Comparison of ENCODE assay signal across 1 cellular context in the genomic region with DNA sequence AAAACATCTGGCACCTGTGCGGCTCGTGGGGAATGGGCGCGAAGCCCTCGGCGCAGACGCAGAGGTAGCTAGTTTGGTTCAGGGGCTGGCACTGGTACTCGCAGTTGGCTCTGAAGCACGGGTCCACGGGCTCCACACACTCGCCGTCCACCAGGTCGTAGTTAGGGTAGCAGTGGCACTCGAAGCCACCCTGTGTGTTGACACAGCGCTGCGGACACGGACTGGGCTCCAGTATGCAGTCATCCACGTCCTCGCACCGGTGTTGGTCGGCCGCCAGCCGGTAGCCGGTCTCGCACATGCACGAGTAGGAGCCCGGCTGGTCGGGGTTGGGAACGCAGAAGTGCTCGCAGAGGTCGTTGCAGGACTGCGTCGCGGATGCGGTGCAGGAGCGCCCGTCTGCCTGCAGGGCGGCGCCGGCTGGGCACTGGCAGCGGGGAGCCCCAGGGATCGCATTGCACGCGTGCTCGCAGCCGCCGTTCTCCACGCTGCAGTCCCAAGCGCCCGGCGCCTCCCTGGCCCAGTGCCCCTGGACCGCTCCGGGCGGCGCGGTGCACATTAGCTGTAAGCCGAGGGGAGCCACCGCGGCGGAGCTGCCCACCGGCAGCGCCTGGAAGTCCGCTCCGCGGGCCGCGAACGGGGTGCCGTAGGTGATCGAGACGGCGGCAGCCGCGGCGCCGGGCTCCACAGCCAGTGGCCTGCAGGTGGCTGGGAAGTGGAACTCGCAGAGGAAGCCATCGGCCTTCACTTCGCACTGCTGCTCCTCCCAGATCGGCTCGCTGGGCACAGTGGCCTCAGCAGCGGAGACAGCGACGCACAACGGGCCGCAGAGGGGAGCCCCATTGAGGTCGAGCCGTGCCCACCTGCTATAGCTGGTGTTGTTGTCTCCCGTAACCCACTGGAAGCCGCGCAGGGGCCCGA.
TF ChIP-seq lines count a peak whose summit lies in the region.

No MANE protein-coding gene starts in this region.

TF ChIP-seq in HepG2, 621 proteins besides CTCF, POLR2A, EP300 and RAD21:
- no peak for TF ChIP-seq SP140L (CRISPR knock-in tag; IDR thresholded peaks at IDR 0.05; ENCODE audit: borderline replicate concordance)
- no peak for TF ChIP-seq ZNF569 (CRISPR knock-in tag; IDR thresholded peaks at IDR 0.05; ENCODE audit: borderline replicate concordance)
- no peak for TF ChIP-seq ZNF773 (CRISPR knock-in tag; IDR thresholded peaks at IDR 0.05; ENCODE audit: borderline replicate concordance)
- TF ChIP-seq BORCS8-MEF2B (CRISPR knock-in tag; IDR thresholded peaks at IDR 0.05): no peak
- no peak for TF ChIP-seq MEIS1 (CRISPR knock-in tag; IDR thresholded peaks at IDR 0.05; ENCODE audit: borderline replicate concordance)
- no peak for TF ChIP-seq GATAD1 (CRISPR knock-in tag; IDR thresholded peaks at IDR 0.05)
- TF ChIP-seq SRY (CRISPR knock-in tag; IDR thresholded peaks at IDR 0.05): no peak
- TF ChIP-seq ZNF549 (CRISPR knock-in tag; IDR thresholded peaks at IDR 0.05): no peak
- TF ChIP-seq HOXA3 (CRISPR knock-in tag; IDR thresholded peaks at IDR 0.05): 0 out of 2 replicates have a peak, but pooled peaks have one; percentile 33
- TF ChIP-seq, protein P1, sequence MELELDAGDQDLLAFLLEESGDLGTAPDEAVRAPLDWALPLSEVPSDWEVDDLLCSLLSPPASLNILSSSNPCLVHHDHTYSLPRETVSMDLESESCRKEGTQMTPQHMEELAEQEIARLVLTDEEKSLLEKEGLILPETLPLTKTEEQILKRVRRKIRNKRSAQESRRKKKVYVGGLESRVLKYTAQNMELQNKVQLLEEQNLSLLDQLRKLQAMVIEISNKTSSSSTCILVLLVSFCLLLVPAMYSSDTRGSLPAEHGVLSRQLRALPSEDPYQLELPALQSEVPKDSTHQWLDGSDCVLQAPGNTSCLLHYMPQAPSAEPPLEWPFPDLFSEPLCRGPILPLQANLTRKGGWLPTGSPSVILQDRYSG (CRISPR knock-in tag; IDR thresholded peaks at IDR 0.05): no peak
- TF ChIP-seq EED (CRISPR knock-in tag; IDR thresholded peaks at IDR 0.05): 0 out of 2 replicates have a peak, but pooled peaks have one; percentile 27
- TF ChIP-seq SPEN (CRISPR knock-in tag; IDR thresholded peaks at IDR 0.05; ENCODE audit: low read depth): no peak
- TF ChIP-seq NFYB (CRISPR knock-in tag; IDR thresholded peaks at IDR 0.05): no peak
- TF ChIP-seq, protein P2, sequence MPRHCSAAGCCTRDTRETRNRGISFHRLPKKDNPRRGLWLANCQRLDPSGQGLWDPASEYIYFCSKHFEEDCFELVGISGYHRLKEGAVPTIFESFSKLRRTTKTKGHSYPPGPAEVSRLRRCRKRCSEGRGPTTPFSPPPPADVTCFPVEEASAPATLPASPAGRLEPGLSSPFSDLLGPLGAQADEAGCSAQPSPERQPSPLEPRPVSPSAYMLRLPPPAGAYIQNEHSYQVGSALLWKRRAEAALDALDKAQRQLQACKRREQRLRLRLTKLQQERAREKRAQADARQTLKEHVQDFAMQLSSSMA (CRISPR knock-in tag; IDR thresholded peaks at IDR 0.05): no peak
- no peak for TF ChIP-seq MTF1 (CRISPR knock-in tag; IDR thresholded peaks at IDR 0.05)
- no peak for TF ChIP-seq MED1 (CRISPR knock-in tag; IDR thresholded peaks at IDR 0.05)
- TF ChIP-seq ZNF746 (CRISPR knock-in tag; IDR thresholded peaks at IDR 0.05): no peak
